ENCODE assay signal across 9 cellular contexts in the genomic region with DNA sequence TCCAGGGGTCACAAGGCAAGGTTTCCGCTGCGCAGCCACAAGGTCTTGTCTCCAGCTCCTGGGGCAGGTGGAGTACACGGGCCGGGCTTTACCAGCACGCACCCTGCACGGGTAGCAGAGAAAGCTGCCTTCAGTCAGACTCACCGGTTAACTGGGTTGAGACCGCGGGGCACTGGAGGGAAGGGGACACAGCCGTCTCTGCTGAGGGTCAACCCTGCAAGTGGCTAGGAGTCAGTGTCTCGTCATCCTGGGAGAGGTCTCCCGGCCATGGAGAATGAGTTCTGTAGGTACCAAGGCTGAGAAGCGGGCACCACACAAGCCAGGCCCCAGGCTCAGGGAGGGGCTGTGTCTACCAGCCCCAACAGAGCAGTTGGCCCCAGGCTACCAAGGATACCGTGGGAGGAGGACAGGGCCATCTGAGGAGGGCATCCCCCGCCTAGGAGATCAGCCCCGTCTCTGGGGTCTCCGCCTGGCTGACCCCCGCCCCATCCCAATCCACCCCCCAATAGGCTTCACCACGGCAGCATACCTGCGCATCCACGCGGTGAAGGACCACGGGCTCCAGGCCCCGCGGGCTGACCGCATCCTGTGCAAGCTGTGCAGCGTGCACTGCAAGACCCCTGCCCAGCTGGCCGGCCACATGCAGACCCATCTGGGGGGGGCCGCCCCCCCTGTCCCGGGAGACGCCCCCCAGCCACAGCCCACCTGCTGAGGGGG. TPM values are rescaled to one million over a fixed set of nuclear protein-coding genes. Genes with fewer than 3 reads are reported as not detected.
A peak's percentile ranks its signal among the peaks of the same experiment; 100 is the strongest.
DNase-seq lines count a peak whose midpoint lies in the region; ATAC-seq, FAIRE-seq and TF ChIP-seq lines count a peak whose summit lies in the region.
"Had no signal": no experiment of that assay in that cellular context is flagged by ENCODE, and none has a peak within 500 bp of the region (broad histone marks: within the 10 kb centered on the region; RNA-seq: fewer than 3 reads in every experiment).

No MANE protein-coding gene starts in this region.

- no peaks in the 10 kb centered on the region for H3K9me3 Mint-ChIP-seq in stimulated activated naive CD8-positive, alpha-beta T cell treated with anti-CD3 and anti-CD28 coated beads, Interleukin-15, Interleukin-2, amounts not matched to agents 100 ng/mL and 50 ng/mL, for 24 hours
- no peaks in the 10 kb centered on the region for H3K9me3 Mint-ChIP-seq in mesothelial cell of epicardium

- H3K4me1 ChIP-seq in GM12878 (ENCODE audit: control insufficient read depth, insufficient read depth, low read length) = peaks cover 26% of the 10 kb centered on the region

- no peak for TF ChIP-seq EP300 in GM12878 (IDR thresholded peaks at IDR 0.05; ENCODE audit: borderline replicate concordance in 1 of 2, control insufficient read depth in 1 of 2, low read depth in 2 of 2, low read length in 2 of 2)

- TF ChIP-seq CTCF in GM12878 (IDR thresholded peaks at IDR 0.05 in 2 of 3, conservative IDR thresholded peaks at IDR 0.05 in 1 of 3; ENCODE audit: control insufficient read depth in 2 of 3, extremely low read depth in 1 of 3, insufficient read depth in 1 of 3, low read depth in 3 of 3, low read length in 3 of 3) (no peak), mesothelial cell of epicardium (IDR thresholded peaks at IDR 0.05; ENCODE audit: unreplicated experiment) (no peak), GM13977 (IDR thresholded peaks at IDR 0.05; ENCODE audit: extremely low read depth, insufficient read depth, missing control alignments) (no peak)

- peak overlapping the region; percentile 98 for H3K27ac Mint-ChIP-seq in stimulated activated naive CD8-positive, alpha-beta T cell treated with anti-CD3 and anti-CD28 coated beads, Interleukin-15, Interleukin-2, amounts not matched to agents 100 ng/mL and 50 ng/mL, for 24 hours
- H3K27ac Mint-ChIP-seq in mesothelial cell of epicardium = peak overlapping the region; percentile 94

- intact Hi-C loops in GM12878 (cut with micrococcal nuclease; ENCODE audit: unreplicated experiment) = loop anchor here (5.0 kb wide), 1 partner anchor 107 kb away; no protein-coding TSS in a partner anchor

- peaks cover 53% of the 10 kb centered on the region for H3K4me1 Mint-ChIP-seq in stimulated activated naive CD8-positive, alpha-beta T cell treated with anti-CD3 and anti-CD28 coated beads, Interleukin-15, Interleukin-2, amounts not matched to agents 100 ng/mL and 50 ng/mL, for 24 hours (ENCODE audit: low read depth)
- H3K4me1 Mint-ChIP-seq in mesothelial cell of epicardium = peaks cover 64% of the 10 kb centered on the region

- H3K4me2 ChIP-seq in GM12878 (ENCODE audit: control insufficient read depth, insufficient read depth) = peak overlapping the region; percentile 96

- H3K4me3 Mint-ChIP-seq in stimulated activated naive CD8-positive, alpha-beta T cell treated with anti-CD3 and anti-CD28 coated beads, Interleukin-15, Interleukin-2, amounts not matched to agents 100 ng/mL and 50 ng/mL, for 24 hours = peak overlapping the region; percentile 98
- peak overlapping the region; percentile 79 for H3K4me3 Mint-ChIP-seq in mesothelial cell of epicardium

- H3K27me3 ChIP-seq in GM12878 (replicated peaks in 1 of 2; ENCODE audit: control insufficient read depth in 2 of 2, insufficient read depth in 2 of 2, low read length in 1 of 2) = no peaks in the 10 kb centered on the region

- DNase-seq in stimulated activated naive CD8-positive, alpha-beta T cell treated with anti-CD3 and anti-CD28 coated beads, Interleukin-15, Interleukin-2, amounts not matched to agents 100 U/mL and 50 U/mL, for 24 hours = no peak
- DNase-seq in GM12878 (ENCODE audit: low read depth, low spot score) (no peak), mesothelial cell of epicardium (ENCODE audit: low spot score in 2 of 2, unreplicated experiment in 2 of 2) (no peak), nucleus accumbens (lab: John Stamatoyannopoulos, UW) (no peak), NOMO-1 treated with DMSO at 0.1 percent for 48 hours (lab: John Stamatoyannopoulos, UW; ENCODE audit: unreplicated experiment) (no peak), GM13977 (ENCODE audit: low spot score) (no peak)
- DNase-seq: NCI-H510A had no signal

- H3K79me2 ChIP-seq in GM12878 (ENCODE audit: control insufficient read depth, insufficient read depth, low read length) = peaks cover 32% of the 10 kb centered on the region

- SMC1A ChIA-PET in GM12878 (lab: Charles Lee; ENCODE audit: uncharacterized antibody, unreplicated experiment) = interaction anchor here (2.9 kb wide), 1 partner anchor 39 kb away, joined by 17 read pairs; no protein-coding TSS in a partner anchor

- RAD21 ChIA-PET in GM12878 (lab: Charles Lee; ENCODE audit: unreplicated experiment) = interaction anchor here (0.6 to 2.4 kb wide), 3 partner anchors 12 to 118 kb away, joined by 3 to 19 read pairs (median 3); a partner anchor contains a TSS

- no TSS peak for BruUV-seq in GM12878 (replicated peaks; lab: Mats Ljungman, UMichigan)

- ATAC-seq in stimulated activated naive CD8-positive, alpha-beta T cell treated with anti-CD3 and anti-CD28 coated beads, Interleukin-15, Interleukin-2, amounts not matched to agents 100 U/mL and 50 U/mL, for 24 hours = no peak
- ATAC-seq in GM12878 (no peak), GM18909 (IDR thresholded peaks at IDR 0.05; ENCODE audit: poor library complexity, unreplicated experiment) (no peak)

- no peak for FAIRE-seq in GM12878 (lab: Jason Lieb, UNC)

- H3K9me3 ChIP-seq in GM12878 (replicated peaks; ENCODE audit: control insufficient read depth, insufficient read depth, low read length) = no peaks in the 10 kb centered on the region

- no peaks in the 10 kb centered on the region for H3K27me3 Mint-ChIP-seq in stimulated activated naive CD8-positive, alpha-beta T cell treated with anti-CD3 and anti-CD28 coated beads, Interleukin-15, Interleukin-2, amounts not matched to agents 100 ng/mL and 50 ng/mL, for 24 hours
- no peaks in the 10 kb centered on the region for H3K27me3 Mint-ChIP-seq in mesothelial cell of epicardium (ENCODE audit: low read depth)

- in situ Hi-C loops in GM12878 (cut with MboI) (no loop called here), GM13977 (cut with MboI; ENCODE audit: low pct_unique_long_range_greater_than_20kb, low sequenced_read_pairs, unreplicated experiment) (no loop called here)

- no peak for TF ChIP-seq RAD21 in GM12878 (IDR thresholded peaks at IDR 0.05; ENCODE audit: insufficient read depth, low read depth, low read length)

- CTCF ChIA-PET in GM12878 (lab: Yijun Ruan, JAX) = interaction anchor here (0.8 to 2.5 kb wide), 6 partner anchors 8 to 40 kb away, joined by 3 to 31 read pairs (median 7); a partner anchor contains a TSS

- H3K4me3 ChIP-seq in GM12878 = peak overlapping the region; percentile 79; the same call in 1 of the 2 replicates

- peak overlapping the region; percentile 86; the same call in 1 of the 2 replicates for H3K27ac ChIP-seq in GM12878 (ENCODE audit: control insufficient read depth, insufficient read depth)

- peaks cover 7 to 13% of the 10 kb centered on the region in 2 experiments; a peak in 2 of 4 replicates for H3K36me3 ChIP-seq in GM12878 (ENCODE audit: control insufficient read depth in 2 of 2, insufficient read depth in 2 of 2, low read length in 1 of 2)

- peak; percentile 55 for TF ChIP-seq POLR2A in GM12878 (IDR thresholded peaks at IDR 0.05; ENCODE audit: low read depth, low read length)

- no peak overlapping the region for H2AFZ ChIP-seq in GM12878 (ENCODE audit: control insufficient read depth, low read depth, low read length)

- 80% methylated on average over 29 of the region's 31 CpGs for WGBS in GM12878 (ENCODE audit: insufficient coverage, insufficient replicate concordance, low lambda C conversion rate, missing lambda C conversion rate)

- POLR2A ChIA-PET in GM12878 (lab: Charles Lee) = interaction anchor here (0.8 to 4.0 kb wide), 7 partner anchors 9 to 66 kb away, joined by 3 to 40 read pairs (median 4); a partner anchor contains a TSS

- no peaks in the 10 kb centered on the region for H4K20me1 ChIP-seq in GM12878 (ENCODE audit: control insufficient read depth, insufficient read depth)

- peak overlapping the region; percentile 85; the same call in 1 of the 2 replicates for H3K9ac ChIP-seq in GM12878 (ENCODE audit: control insufficient read depth, insufficient read depth, low read length)

- H3K36me3 Mint-ChIP-seq in stimulated activated naive CD8-positive, alpha-beta T cell treated with anti-CD3 and anti-CD28 coated beads, Interleukin-15, Interleukin-2, amounts not matched to agents 100 ng/mL and 50 ng/mL, for 24 hours (ENCODE audit: low read depth) = peaks cover 46% of the 10 kb centered on the region
- H3K36me3 Mint-ChIP-seq in mesothelial cell of epicardium = peaks cover 1% of the 10 kb centered on the region

RNA-seq across cellular contexts. Expression of a gene that starts 2.8 kb away (rescaled TPM):
- total RNA-seq in GM12878 (2013; cell fraction: nucleolus; rRNA removed) = 3.0 and 3.8 TPM in 2 replicates
- total RNA-seq in GM12878 (2014; rRNA removed) = not detected in 2 replicates
- 0.09 TPM in 1 of 2 replicates, not detected in the other for total RNA-seq in GM12878 (2014; rRNA removed; fragmentation: Illumina TruSeq; extraction: Trizol)
- 0.35 and 0.49 TPM in 2 replicates for total RNA-seq in GM12878 (2021)
- polyA plus RNA-seq in GM12878 (2011; ENCODE audit: low read depth) = 0.13 TPM
- polyA plus RNA-seq in GM12878 (2011; rRNA removed) = 0.10 and 0.12 TPM in 2 replicates
- polyA plus RNA-seq in GM12878 (2011; cell fraction: cytosol; rRNA removed) = 0.12 and 0.13 TPM in 2 replicates
- polyA plus RNA-seq in GM12878 (2011; cell fraction: nucleus; rRNA removed) = 3.2 and 3.5 TPM in 2 replicates
- 0.63 and 0.68 TPM in 2 replicates for polyA plus RNA-seq in GM12878 (2012)
- polyA plus RNA-seq in GM12878 (2014; fragmentation: Illumina TruSeq; extraction: Trizol) = 0.16 TPM in 1 of 2 replicates, not detected in the other
- polyA plus RNA-seq in GM12878 (2014; fragmentation: Nextera tagmentation; extraction: Ambion mirVana) = not detected
- polyA plus RNA-seq in GM12878 (2014; rRNA removed) = 0.12 and 0.22 TPM in 2 replicates
- under 1 TPM; 0.08 to 0.11 TPM for polyA plus RNA-seq in GM12878 (2016; fragmentation: Nextera tagmentation; extraction: Ambion mirVana)
- polyA minus RNA-seq in GM12878 (2011; rRNA and poly(A)+ RNA removed) = 0.07 and 0.46 TPM in 2 replicates
- not detected in 2 replicates for polyA minus RNA-seq in GM12878 (2011; cell fraction: cytosol; rRNA and poly(A)+ RNA removed)
- polyA minus RNA-seq in GM12878 (2011; cell fraction: nucleus; rRNA and poly(A)+ RNA removed) = 0.48 and 1.1 TPM in 2 replicates
- total RNA-seq in mesothelial cell of epicardium = 24.6 to 25.5 TPM (median 24.7 TPM) in 3 replicates

RNA-seq across cellular contexts. Expression of a gene that starts 2.9 kb away (rescaled TPM):
- 33.0 and 41.7 TPM in 2 replicates for total RNA-seq in GM12878 (2013; cell fraction: nucleolus; rRNA removed)
- total RNA-seq in GM12878 (2014; rRNA removed) (184 and 202 TPM in 2 replicates), GM12878 (2014; rRNA removed; fragmentation: Illumina TruSeq; extraction: Trizol) (142 and 158 TPM in 2 replicates), GM12878 (2021) (305 and 309 TPM in 2 replicates), mesothelial cell of epicardium (345 to 360 TPM (median 349 TPM) in 3 replicates)
- 63.0 TPM for polyA plus RNA-seq in GM12878 (2011; ENCODE audit: low read depth)
- polyA plus RNA-seq in GM12878 (2011; rRNA removed) (57.5 and 100 TPM in 2 replicates), GM12878 (2014; fragmentation: Illumina TruSeq; extraction: Trizol) (105 and 184 TPM in 2 replicates), GM12878 (2014; fragmentation: Nextera tagmentation; extraction: Ambion mirVana) (10 to 100 TPM; 23.9 to 31.4 TPM), GM12878 (2014; rRNA removed) (132 and 171 TPM in 2 replicates), GM12878 (2016; fragmentation: Nextera tagmentation; extraction: Ambion mirVana) (10 to 100 TPM; 45.1 to 48.9 TPM)
- polyA plus RNA-seq in GM12878 (2011; cell fraction: cytosol; rRNA removed) = 148 and 190 TPM in 2 replicates
- 285 and 333 TPM in 2 replicates for polyA plus RNA-seq in GM12878 (2011; cell fraction: nucleus; rRNA removed)
- 205 and 242 TPM in 2 replicates for polyA plus RNA-seq in GM12878 (2012)
- polyA minus RNA-seq in GM12878 (2011; rRNA and poly(A)+ RNA removed) = 250 and 328 TPM in 2 replicates
- polyA minus RNA-seq in GM12878 (2011; cell fraction: cytosol; rRNA and poly(A)+ RNA removed) = 158 and 164 TPM in 2 replicates
- 42.4 and 67.7 TPM in 2 replicates for polyA minus RNA-seq in GM12878 (2011; cell fraction: nucleus; rRNA and poly(A)+ RNA removed)

RNA-seq across cellular contexts. Expression of a gene that starts 6.8 kb away (rescaled TPM):
- total RNA-seq in GM12878 (2013; cell fraction: nucleolus; rRNA removed) = 18.3 and 23.4 TPM in 2 replicates
- total RNA-seq in GM12878 (2014; rRNA removed) (31.5 and 33.4 TPM in 2 replicates), GM12878 (2014; rRNA removed; fragmentation: Illumina TruSeq; extraction: Trizol) (15.0 and 19.6 TPM in 2 replicates), GM12878 (2021) (26.5 and 27.2 TPM in 2 replicates), mesothelial cell of epicardium (42.3 to 43.8 TPM (median 43.2 TPM) in 3 replicates)
- polyA plus RNA-seq in GM12878 (2011; ENCODE audit: low read depth) = 8.9 TPM
- polyA plus RNA-seq in GM12878 (2011; rRNA removed) (14.9 and 16.0 TPM in 2 replicates), GM12878 (2014; fragmentation: Illumina TruSeq; extraction: Trizol) (4.4 and 11.5 TPM in 2 replicates), GM12878 (2014; fragmentation: Nextera tagmentation; extraction: Ambion mirVana) (1 to 10 TPM; 1.1 to 5.5 TPM), GM12878 (2014; rRNA removed) (29.6 and 34.5 TPM in 2 replicates), GM12878 (2016; fragmentation: Nextera tagmentation; extraction: Ambion mirVana) (10 to 100 TPM; 44.6 to 57.7 TPM)
- 20.7 and 21.3 TPM in 2 replicates for polyA plus RNA-seq in GM12878 (2011; cell fraction: cytosol; rRNA removed)
- polyA plus RNA-seq in GM12878 (2011; cell fraction: nucleus; rRNA removed) = 10.5 and 13.7 TPM in 2 replicates
- polyA plus RNA-seq in GM12878 (2012) = 19.7 and 20.0 TPM in 2 replicates
- polyA minus RNA-seq in GM12878 (2011; rRNA and poly(A)+ RNA removed) = 2.5 and 5.9 TPM in 2 replicates
- polyA minus RNA-seq in GM12878 (2011; cell fraction: cytosol; rRNA and poly(A)+ RNA removed) = 5.0 and 8.2 TPM in 2 replicates
- 6.3 and 9.0 TPM in 2 replicates for polyA minus RNA-seq in GM12878 (2011; cell fraction: nucleus; rRNA and poly(A)+ RNA removed)

RNA-seq across cellular contexts. Expression of a gene that starts 11.1 kb away (rescaled TPM):
- 84.4 and 84.6 TPM in 2 replicates for total RNA-seq in GM12878 (2013; cell fraction: nucleolus; rRNA removed)
- total RNA-seq in GM12878 (2014; rRNA removed) = 60.2 and 67.9 TPM in 2 replicates
- 28.1 and 28.9 TPM in 2 replicates for total RNA-seq in GM12878 (2014; rRNA removed; fragmentation: Illumina TruSeq; extraction: Trizol)
- 62.5 and 62.7 TPM in 2 replicates for total RNA-seq in GM12878 (2021)
- polyA plus RNA-seq in GM12878 (2011; ENCODE audit: low read depth) = 32.9 TPM
- 26.8 and 74.2 TPM in 2 replicates for polyA plus RNA-seq in GM12878 (2011; rRNA removed)
- 59.9 and 79.0 TPM in 2 replicates for polyA plus RNA-seq in GM12878 (2011; cell fraction: cytosol; rRNA removed)
- polyA plus RNA-seq in GM12878 (2011; cell fraction: nucleus; rRNA removed) = 152 and 155 TPM in 2 replicates
- 54.3 and 57.3 TPM in 2 replicates for polyA plus RNA-seq in GM12878 (2012)
- polyA plus RNA-seq in GM12878 (2014; fragmentation: Illumina TruSeq; extraction: Trizol) = 18.5 and 37.3 TPM in 2 replicates
- polyA plus RNA-seq in GM12878 (2014; fragmentation: Nextera tagmentation; extraction: Ambion mirVana) = 1 to 10 TPM in 1 of 2 experiments, under 1 TPM in 1; 0.98 to 1.2 TPM
- 46.7 and 56.9 TPM in 2 replicates for polyA plus RNA-seq in GM12878 (2014; rRNA removed)
- 10 to 100 TPM; 63.5 to 64.6 TPM for polyA plus RNA-seq in GM12878 (2016; fragmentation: Nextera tagmentation; extraction: Ambion mirVana)
- polyA minus RNA-seq in GM12878 (2011; rRNA and poly(A)+ RNA removed) = 183 and 191 TPM in 2 replicates
- polyA minus RNA-seq in GM12878 (2011; cell fraction: cytosol; rRNA and poly(A)+ RNA removed) = 59.3 and 71.4 TPM in 2 replicates
- polyA minus RNA-seq in GM12878 (2011; cell fraction: nucleus; rRNA and poly(A)+ RNA removed) = 47.4 and 71.8 TPM in 2 replicates
- 13.1 to 14.4 TPM (median 13.1 TPM) in 3 replicates for total RNA-seq in mesothelial cell of epicardium

RNA-seq across cellular contexts. Expression of a gene that starts 18.6 kb away (rescaled TPM):
- total RNA-seq in GM12878 (2013; cell fraction: nucleolus; rRNA removed) = 88.5 and 96.1 TPM in 2 replicates
- total RNA-seq in GM12878 (2014; rRNA removed) (137 and 143 TPM in 2 replicates), GM12878 (2014; rRNA removed; fragmentation: Illumina TruSeq; extraction: Trizol) (92.6 and 94.3 TPM in 2 replicates), GM12878 (2021) (127 TPM in 2 replicates), mesothelial cell of epicardium (72.6 to 78.3 TPM (median 76.9 TPM) in 3 replicates)
- polyA plus RNA-seq in GM12878 (2011; ENCODE audit: low read depth) = 35.8 TPM
- polyA plus RNA-seq in GM12878 (2011; rRNA removed) (122 and 158 TPM in 2 replicates), GM12878 (2014; fragmentation: Illumina TruSeq; extraction: Trizol) (115 and 116 TPM in 2 replicates), GM12878 (2014; fragmentation: Nextera tagmentation; extraction: Ambion mirVana) (10 to 100 TPM in 1 of 2 experiments, 1 to 10 TPM in 1; 7.6 to 16.9 TPM), GM12878 (2014; rRNA removed) (142 and 143 TPM in 2 replicates), GM12878 (2016; fragmentation: Nextera tagmentation; extraction: Ambion mirVana) (100 to 1,000 TPM; 156 TPM)
- polyA plus RNA-seq in GM12878 (2011; cell fraction: cytosol; rRNA removed) = 173 and 186 TPM in 2 replicates
- polyA plus RNA-seq in GM12878 (2011; cell fraction: nucleus; rRNA removed) = 349 and 382 TPM in 2 replicates
- polyA plus RNA-seq in GM12878 (2012) = 59.1 and 59.2 TPM in 2 replicates
- polyA minus RNA-seq in GM12878 (2011; rRNA and poly(A)+ RNA removed) = 174 and 238 TPM in 2 replicates
- 71.2 and 87.7 TPM in 2 replicates for polyA minus RNA-seq in GM12878 (2011; cell fraction: cytosol; rRNA and poly(A)+ RNA removed)
- polyA minus RNA-seq in GM12878 (2011; cell fraction: nucleus; rRNA and poly(A)+ RNA removed) = 141 and 193 TPM in 2 replicates
